Comparison of ENCODE assay signal across 25 cellular contexts in the genomic region with DNA sequence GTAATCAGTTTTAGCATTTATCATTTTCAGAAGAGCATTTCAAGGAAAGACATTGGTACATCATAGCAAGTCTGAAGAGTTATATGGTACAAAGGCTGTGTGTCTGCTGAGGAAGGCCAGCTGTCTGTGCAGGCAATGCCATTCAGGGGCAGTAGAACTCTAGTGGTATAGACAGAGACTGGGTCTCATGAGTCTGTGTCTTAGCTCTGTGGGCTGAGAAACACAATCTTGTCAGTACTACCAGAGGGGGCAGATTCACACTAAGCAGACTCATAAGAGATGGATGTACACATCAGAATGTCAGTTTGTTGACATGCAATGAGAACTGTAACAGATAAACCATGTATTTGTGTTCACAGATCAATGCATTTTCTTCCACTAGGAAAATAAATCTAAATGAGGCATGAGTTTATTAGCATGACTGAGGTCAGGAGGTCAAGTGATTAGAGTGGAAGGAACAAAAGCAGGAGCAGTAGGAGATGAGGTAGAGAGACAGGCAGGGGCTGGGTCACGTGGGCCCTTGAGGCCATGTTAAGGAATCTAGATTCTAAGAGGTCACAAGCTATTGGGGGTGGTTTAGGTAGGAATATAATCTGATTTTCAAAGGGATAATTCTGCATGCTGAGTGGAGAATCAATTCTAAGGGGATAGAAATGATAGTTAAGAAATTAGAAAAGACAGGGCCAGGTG. TPM values are rescaled to one million over a fixed set of nuclear protein-coding genes. Genes with fewer than 3 reads are reported as not detected.
DNase-seq lines count a peak whose midpoint lies in the region; TF ChIP-seq lines count a peak whose summit lies in the region.
"Had no signal": no experiment of that assay in that cellular context is flagged by ENCODE, and none has a peak within 500 bp of the region (broad histone marks: within the 10 kb centered on the region; RNA-seq: fewer than 3 reads in every experiment).

No MANE protein-coding gene starts in this region.

- no peak overlapping the region for H3K27ac ChIP-seq in WERI-Rb-1
- H3K27ac ChIP-seq: left ventricle myocardium inferior, psoas muscle, SJCRH30, thoracic aorta had no signal

- H3K36me3 ChIP-seq in WERI-Rb-1, result no peaks in the 10 kb centered on the region
- H3K36me3 ChIP-seq: left ventricle myocardium inferior, SJCRH30, thoracic aorta had no signal

- DNase-seq in NCI-H146 (lab: John Stamatoyannopoulos, UW) (peak; percentile 4), NCI-H146 treated with DMSO at 0.1 percent for 48 hours (lab: John Stamatoyannopoulos, UW; ENCODE audit: unreplicated experiment) (no peak), HFFc6 (no peak), SK-N-DZ (ENCODE audit: low spot score) (peak; percentile 71), foreskin melanocyte (peak; percentile 55), GF-D8 (lab: John Stamatoyannopoulos, UW) (no peak), WERI-Rb-1 (no peak), SHP77 (lab: John Stamatoyannopoulos, UW) (no peak)
- DNase-seq: 8988T; activated CD4-positive, alpha-beta T cell treated with anti-CD3 and anti-CD28 coated beads for 4 hours; activated naive CD4-positive, alpha-beta T cell treated with Interleukin-2 at 50 U/mL for 16 hours; activated T-cell treated with anti-CD3 and anti-CD28 coated beads, Interleukin-2, amount 50 U/mL, for 24 hours; CD4-positive, alpha-beta T cell; H7; left ventricle myocardium inferior; NCI-H1436 treated with DMSO at 0.1 percent for 48 hours; NCI-H510A; NK-92 treated with Interleukin-12 subunit alpha and Interleukin-12 subunit beta, amount 100 ng/mL, for 24 hours; nucleus accumbens; psoas muscle; stimulated activated CD4-positive, alpha-beta T cell treated with anti-CD3 and anti-CD28 coated beads, Interleukin-15, amount 100 ng/mL, for 24 hours; stimulated activated naive CD4-positive, alpha-beta T cell; T-helper 2 cell had no signal

- H3K4me3 Mint-ChIP-seq in HFFc6, result no peak overlapping the region
- H3K4me3 Mint-ChIP-seq: activated T-cell treated with anti-CD3 and anti-CD28 coated beads, Interleukin-2, amount 50 U/mL, for 24 hours; CD4-positive, alpha-beta T cell had no signal

- 0 out of 2 replicates have a peak, but pooled peaks cover 1% of the 10 kb centered on the region for H3K9me3 Mint-ChIP-seq in HFFc6
- H3K9me3 Mint-ChIP-seq: CD4-positive, alpha-beta T cell had no signal

- H3K4me1 Mint-ChIP-seq in HFFc6 (ENCODE audit: low read depth), result no peaks in the 10 kb centered on the region

- no peaks in the 10 kb centered on the region for H3K27me3 ChIP-seq in WERI-Rb-1 (ENCODE audit: insufficient read depth, low read depth, severe bottlenecking)
- H3K27me3 ChIP-seq: SJCRH30 had no signal

- TF ChIP-seq CTCF in HFFc6 (IDR thresholded peaks at IDR 0.05), result peak; percentile 18; the same call in 1 of the 2 replicates
- TF ChIP-seq CTCF in WERI-Rb-1 (IDR thresholded peaks at IDR 0.05; ENCODE audit: low read depth, low read length), result no peak

- H3K9me3 ChIP-seq in WERI-Rb-1 (ENCODE audit: severe bottlenecking), result no peaks in the 10 kb centered on the region
- H3K9me3 ChIP-seq: left ventricle myocardium inferior, psoas muscle, thoracic aorta had no signal

- H3K27me3 Mint-ChIP-seq in HFFc6 (ENCODE audit: insufficient read depth), result peaks cover 2% of the 10 kb centered on the region
- H3K27me3 Mint-ChIP-seq: activated T-cell treated with anti-CD3 and anti-CD28 coated beads, Interleukin-2, amount 50 U/mL, for 24 hours; CD4-positive, alpha-beta T cell had no signal

- no peak overlapping the region for H3K4me3 ChIP-seq in WERI-Rb-1 (ENCODE audit: low read depth, low read length)
- H3K4me3 ChIP-seq: left ventricle myocardium inferior, psoas muscle, SJCRH30, thoracic aorta had no signal

- H3K36me3 Mint-ChIP-seq in HFFc6 (ENCODE audit: low read depth), result no peaks in the 10 kb centered on the region

- H3K27ac Mint-ChIP-seq in HFFc6, result no peak overlapping the region
- H3K27ac Mint-ChIP-seq: activated T-cell treated with anti-CD3 and anti-CD28 coated beads, Interleukin-2, amount 50 U/mL, for 24 hours; CD4-positive, alpha-beta T cell had no signal

RNA-seq across cellular contexts. Expression of a gene that starts 7.5 kb away (rescaled TPM):
- total RNA-seq in HFFc6 (2021; fragmentation: NEBNext Ultra II Directional; extraction: Animal tissue kit (Norgen Biotek cat#: 25700)), result 10 to 100 TPM; 16.1 to 25.6 (median 21.1) TPM
- polyA plus RNA-seq in SK-N-DZ (2014; cell fraction: cytosol; rRNA removed), result 198 and 218 TPM in 2 replicates
- polyA plus RNA-seq in SK-N-DZ (2014; cell fraction: nucleus; rRNA removed), result 102 and 141 TPM in 2 replicates

RNA-seq across cellular contexts. Expression of a gene that starts 33.5 kb away (rescaled TPM):
- 1 to 10 TPM; 2.8 to 3.9 (median 3.0) TPM for total RNA-seq in HFFc6 (2021; fragmentation: NEBNext Ultra II Directional; extraction: Animal tissue kit (Norgen Biotek cat#: 25700))
- polyA plus RNA-seq in SK-N-DZ (2014; cell fraction: cytosol; rRNA removed), result 13.3 and 13.5 TPM in 2 replicates
- 27.6 and 38.7 TPM in 2 replicates for polyA plus RNA-seq in SK-N-DZ (2014; cell fraction: nucleus; rRNA removed)

Comparison
In these comparisons a context has a peak if more than half of its experiments do, and no peak if none do; other contexts are left out.
1. DNase-seq: peak in NCI-H146 (single experiment), SK-N-DZ (single experiment) and foreskin melanocyte (single experiment); none in NCI-H146 treated with DMSO at 0.1 percent for 48 hours (single experiment), HFFc6 (single experiment), GF-D8 (single experiment), WERI-Rb-1 (single experiment) and SHP77 (0 of 2).